Comparison of ENCODE assay signal across 18 cellular contexts in the genomic region with DNA sequence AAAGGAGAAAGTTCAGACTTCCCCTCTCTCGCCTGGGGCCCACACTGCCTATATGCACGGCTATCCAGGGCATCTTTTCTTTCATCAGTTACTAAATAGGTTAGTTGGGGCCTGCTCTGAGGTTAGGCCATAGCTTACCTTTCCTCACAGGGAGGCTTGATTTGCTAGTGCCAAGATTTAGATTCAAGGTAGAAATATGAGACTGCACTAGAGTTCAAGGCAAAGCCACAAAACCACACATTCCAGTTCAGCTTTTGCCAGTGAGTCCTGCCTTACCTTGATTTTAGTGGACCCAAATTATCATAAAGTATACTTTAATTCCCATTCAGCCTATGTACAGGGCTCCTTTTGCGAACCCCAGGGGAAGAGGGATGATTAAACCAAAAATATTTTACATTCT.
"Had no signal": no experiment of that assay in that cellular context is flagged by ENCODE, and none has a peak within 500 bp of the region (broad histone marks: within the 10 kb centered on the region; RNA-seq: fewer than 3 reads in every experiment).

No MANE protein-coding gene starts in this region.

- H3K27ac ChIP-seq: esophagus muscularis mucosa, gastroesophageal sphincter, heart left ventricle, right lobe of liver, skin epidermis, tibial artery had no signal

- H3K9me3 ChIP-seq: esophagus muscularis mucosa, gastroesophageal sphincter, heart left ventricle, right lobe of liver, tibial artery had no signal

- H3K36me3 ChIP-seq: esophagus muscularis mucosa, gastroesophageal sphincter, heart left ventricle, right lobe of liver, tibial artery had no signal

- H3K4me3 ChIP-seq: esophagus muscularis mucosa, gastroesophageal sphincter, heart left ventricle, right lobe of liver, skin epidermis, tibial artery had no signal

- ATAC-seq: activated CD4-positive, CD25-positive, alpha-beta regulatory T cell treated with anti-CD3 and anti-CD28 coated beads, Interleukin-2, amount 50 U/mL, for 24 hours; activated CD8-positive, alpha-beta T cell treated with anti-CD3 and anti-CD28 coated beads, Interleukin-2, amount 10 ng/mL, durations not matched to agents 7 days and 5 days; activated naive CD8-positive, alpha-beta T cell treated with anti-CD3 and anti-CD28 coated beads, Interleukin-2, amount 50 U/mL, for 24 hours; gastroesophageal sphincter; heart left ventricle; right lobe of liver; stimulated activated naive CD8-positive, alpha-beta T cell treated with anti-CD3 and anti-CD28 coated beads, Interleukin-15, amount 100 ng/mL, for 72 hours had no signal

- H3K4me1 ChIP-seq: esophagus muscularis mucosa, gastroesophageal sphincter, right lobe of liver, tibial artery had no signal

- DNase-seq: activated CD4-positive, alpha-beta T cell treated with anti-CD3 and anti-CD28 coated beads, Interleukin-2, amount 10 ng/mL, durations not matched to agents 7 days and 5 days; activated CD8-positive, alpha-beta T cell treated with anti-CD3 and anti-CD28 coated beads, Interleukin-2, amount 10 ng/mL, durations not matched to agents 7 days and 5 days; activated gamma-delta T cell; activated naive CD4-positive, alpha-beta T cell treated with anti-CD3 and anti-CD28 coated beads, Interleukin-2, amount 50 U/mL, for 16 hours; activated naive CD8-positive, alpha-beta T cell treated with anti-CD3 and anti-CD28 coated beads, Interleukin-2, amount 50 U/mL, for 24 hours; anterior cingulate cortex; central memory CD4-positive, alpha-beta T cell; heart left ventricle; nephron progenitor cell; occipital lobe; right lobe of liver; stimulated activated CD4-positive, alpha-beta T cell treated with anti-CD3 and anti-CD28 coated beads, Interleukin-1b, Interleukin-23, amount 100 ng/mL, for 48 hours; stimulated activated naive CD8-positive, alpha-beta T cell treated with anti-CD3 and anti-CD28 coated beads, Interleukin-15, amount 100 ng/mL, for 72 hours; tibial artery had no signal

- H3K27me3 ChIP-seq: esophagus muscularis mucosa, gastroesophageal sphincter, heart left ventricle, right lobe of liver, tibial artery had no signal
